ENCODE assay signal across 1 cellular context in the genomic region with DNA sequence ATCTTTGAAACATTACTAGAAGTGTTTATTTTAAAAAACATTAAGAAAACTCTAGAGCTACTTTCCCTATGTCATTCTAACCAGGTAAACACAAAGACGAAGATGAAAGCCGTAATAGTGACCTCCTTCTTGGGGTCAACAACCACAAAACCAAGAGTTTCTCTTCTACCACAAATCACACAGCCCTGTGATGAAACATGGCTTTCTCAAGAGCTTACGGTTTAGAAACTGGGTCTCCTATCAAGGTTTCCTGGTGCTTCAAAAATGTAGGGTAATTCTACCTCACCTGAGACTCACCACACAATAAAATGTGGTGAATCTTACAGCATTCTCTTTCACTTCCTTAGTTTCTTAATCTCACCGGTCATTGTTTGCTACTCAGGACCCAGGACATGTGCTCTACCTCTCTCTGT.
TF ChIP-seq lines count a peak whose summit lies in the region.

No MANE protein-coding gene starts in this region.

TF ChIP-seq in GM12878, 131 proteins besides CTCF, POLR2A, EP300 and RAD21 (continued from another document and continues in another):
- TF ChIP-seq, protein P1, sequence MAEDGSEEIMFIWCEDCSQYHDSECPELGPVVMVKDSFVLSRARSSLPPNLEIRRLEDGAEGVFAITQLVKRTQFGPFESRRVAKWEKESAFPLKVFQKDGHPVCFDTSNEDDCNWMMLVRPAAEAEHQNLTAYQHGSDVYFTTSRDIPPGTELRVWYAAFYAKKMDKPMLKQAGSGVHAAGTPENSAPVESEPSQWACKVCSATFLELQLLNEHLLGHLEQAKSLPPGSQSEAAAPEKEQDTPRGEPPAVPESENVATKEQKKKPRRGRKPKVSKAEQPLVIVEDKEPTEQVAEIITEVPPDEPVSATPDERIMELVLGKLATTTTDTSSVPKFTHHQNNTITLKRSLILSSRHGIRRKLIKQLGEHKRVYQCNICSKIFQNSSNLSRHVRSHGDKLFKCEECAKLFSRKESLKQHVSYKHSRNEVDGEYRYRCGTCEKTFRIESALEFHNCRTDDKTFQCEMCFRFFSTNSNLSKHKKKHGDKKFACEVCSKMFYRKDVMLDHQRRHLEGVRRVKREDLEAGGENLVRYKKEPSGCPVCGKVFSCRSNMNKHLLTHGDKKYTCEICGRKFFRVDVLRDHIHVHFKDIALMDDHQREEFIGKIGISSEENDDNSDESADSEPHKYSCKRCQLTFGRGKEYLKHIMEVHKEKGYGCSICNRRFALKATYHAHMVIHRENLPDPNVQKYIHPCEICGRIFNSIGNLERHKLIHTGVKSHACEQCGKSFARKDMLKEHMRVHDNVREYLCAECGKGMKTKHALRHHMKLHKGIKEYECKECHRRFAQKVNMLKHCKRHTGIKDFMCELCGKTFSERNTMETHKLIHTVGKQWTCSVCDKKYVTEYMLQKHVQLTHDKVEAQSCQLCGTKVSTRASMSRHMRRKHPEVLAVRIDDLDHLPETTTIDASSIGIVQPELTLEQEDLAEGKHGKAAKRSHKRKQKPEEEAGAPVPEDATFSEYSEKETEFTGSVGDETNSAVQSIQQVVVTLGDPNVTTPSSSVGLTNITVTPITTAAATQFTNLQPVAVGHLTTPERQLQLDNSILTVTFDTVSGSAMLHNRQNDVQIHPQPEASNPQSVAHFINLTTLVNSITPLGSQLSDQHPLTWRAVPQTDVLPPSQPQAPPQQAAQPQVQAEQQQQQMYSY (CRISPR knock-in tag; IDR thresholded peaks at IDR 0.05), result no peak
- peak; percentile 55; the same call in 1 of the 2 replicates for TF ChIP-seq BCL11A (IDR thresholded peaks at IDR 0.05; ENCODE audit: low read depth, low read length)
- TF ChIP-seq FOS (IDR thresholded peaks at IDR 0.05; ENCODE audit: borderline replicate concordance, extremely low read depth, insufficient read length), result no peak
- TF ChIP-seq ESRRA (IDR thresholded peaks at IDR 0.05; ENCODE audit: low read length), result no peak
- TF ChIP-seq E4F1 (IDR thresholded peaks at IDR 0.05; ENCODE audit: borderline replicate concordance, partially characterized antibody), result no peak
- no peak for TF ChIP-seq SP1 (IDR thresholded peaks at IDR 0.05; ENCODE audit: low read depth, low read length)
- no peak for TF ChIP-seq SREBF2 (IDR thresholded peaks at IDR 0.05; ENCODE audit: low read length)
- TF ChIP-seq SKIL (IDR thresholded peaks at IDR 0.05; ENCODE audit: low read depth, poor library complexity, severe bottlenecking), result peak; percentile 59
- no peak for TF ChIP-seq ZZZ3 (IDR thresholded peaks at IDR 0.05; ENCODE audit: control insufficient read depth, insufficient read length, low read depth)
- TF ChIP-seq, protein P2, sequence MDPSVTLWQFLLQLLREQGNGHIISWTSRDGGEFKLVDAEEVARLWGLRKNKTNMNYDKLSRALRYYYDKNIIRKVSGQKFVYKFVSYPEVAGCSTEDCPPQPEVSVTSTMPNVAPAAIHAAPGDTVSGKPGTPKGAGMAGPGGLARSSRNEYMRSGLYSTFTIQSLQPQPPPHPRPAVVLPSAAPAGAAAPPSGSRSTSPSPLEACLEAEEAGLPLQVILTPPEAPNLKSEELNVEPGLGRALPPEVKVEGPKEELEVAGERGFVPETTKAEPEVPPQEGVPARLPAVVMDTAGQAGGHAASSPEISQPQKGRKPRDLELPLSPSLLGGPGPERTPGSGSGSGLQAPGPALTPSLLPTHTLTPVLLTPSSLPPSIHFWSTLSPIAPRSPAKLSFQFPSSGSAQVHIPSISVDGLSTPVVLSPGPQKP (IDR thresholded peaks at IDR 0.05; ENCODE audit: low read depth, low read length), result no peak
- TF ChIP-seq NR2C2 (IDR thresholded peaks at IDR 0.05; ENCODE audit: borderline replicate concordance, control insufficient read depth, insufficient read length, low read depth), result no peak
- no peak for TF ChIP-seq JUNB (IDR thresholded peaks at IDR 0.05)
- TF ChIP-seq CUX1 (IDR thresholded peaks at IDR 0.05; ENCODE audit: insufficient replicate concordance, low read depth, low read length), result no peak
- TF ChIP-seq NFXL1 (IDR thresholded peaks at IDR 0.05; ENCODE audit: borderline replicate concordance), result no peak
- TF ChIP-seq, protein P3, sequence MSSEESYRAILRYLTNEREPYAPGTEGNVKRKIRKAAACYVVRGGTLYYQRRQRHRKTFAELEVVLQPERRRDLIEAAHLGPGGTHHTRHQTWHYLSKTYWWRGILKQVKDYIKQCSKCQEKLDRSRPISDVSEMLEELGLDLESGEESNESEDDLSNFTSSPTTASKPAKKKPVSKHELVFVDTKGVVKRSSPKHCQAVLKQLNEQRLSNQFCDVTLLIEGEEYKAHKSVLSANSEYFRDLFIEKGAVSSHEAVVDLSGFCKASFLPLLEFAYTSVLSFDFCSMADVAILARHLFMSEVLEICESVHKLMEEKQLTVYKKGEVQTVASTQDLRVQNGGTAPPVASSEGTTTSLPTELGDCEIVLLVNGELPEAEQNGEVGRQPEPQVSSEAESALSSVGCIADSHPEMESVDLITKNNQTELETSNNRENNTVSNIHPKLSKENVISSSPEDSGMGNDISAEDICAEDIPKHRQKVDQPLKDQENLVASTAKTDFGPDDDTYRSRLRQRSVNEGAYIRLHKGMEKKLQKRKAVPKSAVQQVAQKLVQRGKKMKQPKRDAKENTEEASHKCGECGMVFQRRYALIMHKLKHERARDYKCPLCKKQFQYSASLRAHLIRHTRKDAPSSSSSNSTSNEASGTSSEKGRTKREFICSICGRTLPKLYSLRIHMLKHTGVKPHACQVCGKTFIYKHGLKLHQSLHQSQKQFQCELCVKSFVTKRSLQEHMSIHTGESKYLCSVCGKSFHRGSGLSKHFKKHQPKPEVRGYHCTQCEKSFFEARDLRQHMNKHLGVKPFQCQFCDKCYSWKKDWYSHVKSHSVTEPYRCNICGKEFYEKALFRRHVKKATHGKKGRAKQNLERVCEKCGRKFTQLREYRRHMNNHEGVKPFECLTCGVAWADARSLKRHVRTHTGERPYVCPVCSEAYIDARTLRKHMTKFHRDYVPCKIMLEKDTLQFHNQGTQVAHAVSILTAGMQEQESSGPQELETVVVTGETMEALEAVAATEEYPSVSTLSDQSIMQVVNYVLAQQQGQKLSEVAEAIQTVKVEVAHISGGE (CRISPR knock-in tag; IDR thresholded peaks at IDR 0.05), result no peak
- TF ChIP-seq ZNF207 (IDR thresholded peaks at IDR 0.05; ENCODE audit: borderline replicate concordance), result no peak
- TF ChIP-seq IKZF2 (IDR thresholded peaks at IDR 0.05), result peak; percentile 71 to 78
- TF ChIP-seq NBN (IDR thresholded peaks at IDR 0.05), result no peak
- TF ChIP-seq, protein P4, sequence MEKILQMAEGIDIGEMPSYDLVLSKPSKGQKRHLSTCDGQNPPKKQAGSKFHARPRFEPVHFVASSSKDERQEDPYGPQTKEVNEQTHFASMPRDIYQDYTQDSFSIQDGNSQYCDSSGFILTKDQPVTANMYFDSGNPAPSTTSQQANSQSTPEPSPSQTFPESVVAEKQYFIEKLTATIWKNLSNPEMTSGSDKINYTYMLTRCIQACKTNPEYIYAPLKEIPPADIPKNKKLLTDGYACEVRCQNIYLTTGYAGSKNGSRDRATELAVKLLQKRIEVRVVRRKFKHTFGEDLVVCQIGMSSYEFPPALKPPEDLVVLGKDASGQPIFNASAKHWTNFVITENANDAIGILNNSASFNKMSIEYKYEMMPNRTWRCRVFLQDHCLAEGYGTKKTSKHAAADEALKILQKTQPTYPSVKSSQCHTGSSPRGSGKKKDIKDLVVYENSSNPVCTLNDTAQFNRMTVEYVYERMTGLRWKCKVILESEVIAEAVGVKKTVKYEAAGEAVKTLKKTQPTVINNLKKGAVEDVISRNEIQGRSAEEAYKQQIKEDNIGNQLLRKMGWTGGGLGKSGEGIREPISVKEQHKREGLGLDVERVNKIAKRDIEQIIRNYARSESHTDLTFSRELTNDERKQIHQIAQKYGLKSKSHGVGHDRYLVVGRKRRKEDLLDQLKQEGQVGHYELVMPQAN (conservative IDR thresholded peaks at IDR 0.05), result no peak
- no peak for TF ChIP-seq CHD2 (IDR thresholded peaks at IDR 0.05; ENCODE audit: borderline replicate concordance, low read depth, low read length)
- no peak for TF ChIP-seq NRF1 (conservative IDR thresholded peaks at IDR 0.05; ENCODE audit: low read depth, low read length)
- TF ChIP-seq, protein P5, sequence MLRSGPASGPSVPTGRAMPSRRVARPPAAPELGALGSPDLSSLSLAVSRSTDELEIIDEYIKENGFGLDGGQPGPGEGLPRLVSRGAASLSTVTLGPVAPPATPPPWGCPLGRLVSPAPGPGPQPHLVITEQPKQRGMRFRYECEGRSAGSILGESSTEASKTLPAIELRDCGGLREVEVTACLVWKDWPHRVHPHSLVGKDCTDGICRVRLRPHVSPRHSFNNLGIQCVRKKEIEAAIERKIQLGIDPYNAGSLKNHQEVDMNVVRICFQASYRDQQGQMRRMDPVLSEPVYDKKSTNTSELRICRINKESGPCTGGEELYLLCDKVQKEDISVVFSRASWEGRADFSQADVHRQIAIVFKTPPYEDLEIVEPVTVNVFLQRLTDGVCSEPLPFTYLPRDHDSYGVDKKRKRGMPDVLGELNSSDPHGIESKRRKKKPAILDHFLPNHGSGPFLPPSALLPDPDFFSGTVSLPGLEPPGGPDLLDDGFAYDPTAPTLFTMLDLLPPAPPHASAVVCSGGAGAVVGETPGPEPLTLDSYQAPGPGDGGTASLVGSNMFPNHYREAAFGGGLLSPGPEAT (IDR thresholded peaks at IDR 0.05; ENCODE audit: low read depth), result peak; percentile 42; the same call in 1 of the 2 replicates
- no peak for TF ChIP-seq HSF1 (IDR thresholded peaks at IDR 0.05; ENCODE audit: low read depth, low read length)
- TF ChIP-seq JUND (IDR thresholded peaks at IDR 0.05; ENCODE audit: low read depth, low read length), result no peak
- TF ChIP-seq RCOR1 (conservative IDR thresholded peaks at IDR 0.05; ENCODE audit: low read depth, low read length), result no peak
- TF ChIP-seq NR2C1 (IDR thresholded peaks at IDR 0.05), result no peak
- TF ChIP-seq ZSCAN29 (IDR thresholded peaks at IDR 0.05), result no peak
- TF ChIP-seq SUPT20H (IDR thresholded peaks at IDR 0.05; ENCODE audit: borderline replicate concordance, control insufficient read depth, low read depth, low read length), result no peak
